Comparison of ENCODE assay signal across 15 cellular contexts in the genomic region with DNA sequence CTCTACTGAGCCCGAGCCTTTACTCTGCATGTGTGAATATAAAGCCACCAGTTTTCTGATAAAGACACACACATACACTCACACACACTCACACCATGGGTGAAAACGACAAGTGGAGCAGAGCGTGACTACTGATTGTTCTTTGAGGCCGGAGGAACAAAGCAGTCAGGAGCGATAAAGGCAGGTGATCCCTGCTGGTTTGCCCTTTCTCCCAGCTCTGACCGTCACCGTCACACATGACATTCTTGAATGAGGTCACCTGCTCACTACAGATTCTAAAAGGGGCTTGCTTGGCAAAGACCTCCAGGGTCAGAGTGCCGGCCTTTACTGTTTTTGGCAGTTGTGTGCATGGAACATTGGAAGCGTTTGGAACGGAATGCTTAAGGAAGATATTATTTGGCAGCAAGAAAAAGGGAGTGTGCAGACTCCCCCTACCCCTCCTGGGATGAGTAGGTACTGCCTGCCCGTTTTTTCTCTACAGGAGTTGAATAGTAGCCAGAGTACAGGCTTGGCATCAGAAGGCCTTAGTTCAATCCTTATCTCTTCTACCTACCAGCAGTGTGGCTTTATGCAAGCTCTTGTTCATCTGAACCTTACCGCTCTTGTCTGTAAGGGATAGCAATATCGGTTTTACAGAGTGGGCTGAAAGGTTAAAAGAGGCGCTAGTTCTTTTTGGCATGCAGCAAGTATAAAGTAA.
A peak's percentile ranks its signal among the peaks of the same experiment; 100 is the strongest.
DNase-seq lines count a peak whose midpoint lies in the region; ATAC-seq and TF ChIP-seq lines count a peak whose summit lies in the region.
"Had no signal": no experiment of that assay in that cellular context is flagged by ENCODE, and none has a peak within 500 bp of the region (broad histone marks: within the 10 kb centered on the region; RNA-seq: fewer than 3 reads in every experiment).

No MANE protein-coding gene starts in this region.

- no peaks in the 10 kb centered on the region for H3K23me2 ChIP-seq in H9 (ENCODE audit: insufficient read length, low read depth, low read length, poor library complexity, severe bottlenecking)

- peaks cover 16 to 40% (median 36%) of the 10 kb centered on the region in 3 experiments; a peak in 6 of 7 replicates for H3K36me3 Mint-ChIP-seq in H9 (ENCODE audit: insufficient read depth in 1 of 3, low read depth in 3 of 3)
- H3K36me3 Mint-ChIP-seq: natural killer cell had no signal

- H3K9me3 ChIP-seq in H9 (ENCODE audit: control insufficient read depth, low read depth, low read length), result no peaks in the 10 kb centered on the region
- no peaks in the 10 kb centered on the region for H3K9me3 ChIP-seq in SK-N-SH
- H3K9me3 ChIP-seq in heart left ventricle, result no peaks in the 10 kb centered on the region
- no peaks in the 10 kb centered on the region for H3K9me3 ChIP-seq in parathyroid adenoma (ENCODE audit: control insufficient read depth, low read length)
- H3K9me3 ChIP-seq in mesenchymal stem cell (ENCODE audit: control insufficient read depth, low read length), result no peaks in the 10 kb centered on the region
- H3K9me3 ChIP-seq in MM.1S (replicated peaks; ENCODE audit: insufficient read depth, low read length), result no peaks in the 10 kb centered on the region

- H3K79me1 ChIP-seq in H9 (ENCODE audit: insufficient read depth, low read depth, low read length, poor library complexity, severe bottlenecking) (peaks cover 8% of the 10 kb centered on the region), mesenchymal stem cell (replicated peaks; ENCODE audit: low read length, poor library complexity, severe bottlenecking) (peaks cover 17% of the 10 kb centered on the region)

- H3K4me3 ChIP-seq in SK-N-SH (ENCODE audit: low read depth in 2 of 2, low read length in 1 of 2) (0 out of 4 replicates have a peak overlapping the region, but pooled peaks of 1 of the 2 experiments have one; percentile 42), heart left ventricle (no peak overlapping the region), parathyroid adenoma (ENCODE audit: low read depth, low read length) (no peak overlapping the region), mesenchymal stem cell (ENCODE audit: insufficient read depth in 1 of 2, low read depth in 1 of 2, low read length in 2 of 2) (no peak overlapping the region), MM.1S (ENCODE audit: low read length) (no peak overlapping the region)

- H3K79me2 ChIP-seq in H9 (ENCODE audit: insufficient read depth, low read length) (peaks cover 38% of the 10 kb centered on the region; the same call in 1 of the 2 replicates), SK-N-SH (ENCODE audit: insufficient read depth) (no peaks in the 10 kb centered on the region), parathyroid adenoma (peaks cover 11% of the 10 kb centered on the region), MM.1S (ENCODE audit: low read length) (0 out of 2 replicates have a peak, but pooled peaks cover 3% of the 10 kb centered on the region)

- H3K9me2 ChIP-seq in SK-N-SH (no peaks in the 10 kb centered on the region), MM.1S (replicated peaks; ENCODE audit: insufficient read depth, low read length) (no peaks in the 10 kb centered on the region)

- H2BK12ac ChIP-seq in H9 (ENCODE audit: insufficient read length, low read depth, low read length) (no peak overlapping the region), mesenchymal stem cell (ENCODE audit: low read length in 2 of 2) (no peak overlapping the region)

- H4K20me1 ChIP-seq in H9 (ENCODE audit: control insufficient read depth, insufficient read depth, insufficient read length) (no peaks in the 10 kb centered on the region), SK-N-SH (ENCODE audit: insufficient read depth) (no peaks in the 10 kb centered on the region), MM.1S (ENCODE audit: insufficient read depth, low read length) (no peaks in the 10 kb centered on the region)

- H3K27me3 Mint-ChIP-seq in H9 (ENCODE audit: low read depth), result no peaks in the 10 kb centered on the region
- H3K27me3 Mint-ChIP-seq: activated CD4-positive, alpha-beta T cell treated with anti-CD3 and anti-CD28 coated beads, Interleukin-2, amount 10 ng/mL, durations not matched to agents 7 days and 5 days; central memory CD8-positive, alpha-beta T cell had no signal

- H3K4me2 ChIP-seq in H9 (ENCODE audit: insufficient read depth, insufficient read length, low read length), result no peak overlapping the region
- peak overlapping the region; percentile 49; the same call in 1 of the 2 replicates for H3K4me2 ChIP-seq in SK-N-SH
- H3K4me2 ChIP-seq in parathyroid adenoma (ENCODE audit: low read length), result no peak overlapping the region
- H3K4me2 ChIP-seq in mesenchymal stem cell (ENCODE audit: low read length, poor library complexity, severe bottlenecking), result no peak overlapping the region
- H3K4me2 ChIP-seq in MM.1S (ENCODE audit: low read depth, low read length), result no peak overlapping the region

- H2AFZ ChIP-seq in H9 (ENCODE audit: low read length) (no peak overlapping the region), SK-N-SH (ENCODE audit: low read depth) (0 out of 2 replicates have a peak overlapping the region, but pooled peaks have one; percentile 17), parathyroid adenoma (no peak overlapping the region), mesenchymal stem cell (ENCODE audit: low read depth, low read length) (no peak overlapping the region), MM.1S (ENCODE audit: low read length) (no peak overlapping the region)

- no peak overlapping the region for H3K18ac ChIP-seq in H9 (ENCODE audit: insufficient read length, low read depth, low read length)
- peak overlapping the region in 1 of 2 experiments; percentile 42 for H3K18ac ChIP-seq in mesenchymal stem cell (ENCODE audit: low read depth in 1 of 2, low read length in 2 of 2)

- no peak overlapping the region for H4K91ac ChIP-seq in H9 (ENCODE audit: insufficient read length, low read depth, low read length)
- H4K91ac ChIP-seq in mesenchymal stem cell (ENCODE audit: low read length), result no peak overlapping the region

- H3K14ac ChIP-seq in H9 (ENCODE audit: insufficient read depth, low read length), result no peak overlapping the region
- no peak overlapping the region for H3K14ac ChIP-seq in mesenchymal stem cell (ENCODE audit: low read length in 2 of 2)

- TF ChIP-seq CTCF in H9 (conservative IDR thresholded peaks at IDR 0.05) (no peak), SK-N-SH (IDR thresholded peaks at IDR 0.05) (no peak), heart left ventricle (IDR thresholded peaks at IDR 0.05) (peak in 1 of 12 donors; percentile 19), parathyroid adenoma (IDR thresholded peaks at IDR 0.05) (no peak), MM.1S (IDR thresholded peaks at IDR 0.05; ENCODE audit: low read length) (no peak)

- no peak for TF ChIP-seq RAD21 in SK-N-SH (IDR thresholded peaks at IDR 0.05; ENCODE audit: low read length)

- CTCF ChIA-PET in SK-N-SH (lab: Yijun Ruan, JAX), result interaction anchor here (1.0 kb wide), 1 partner anchor 260 kb away, joined by 3 read pairs; no protein-coding TSS in a partner anchor

- H2BK5ac ChIP-seq in H9 (ENCODE audit: insufficient read length, low read length) (no peak overlapping the region), mesenchymal stem cell (ENCODE audit: low read depth, low read length, poor library complexity, severe bottlenecking) (no peak overlapping the region)

- intact Hi-C loops in heart left ventricle (cut with DNase I), result loop anchor here in 2 of 10 donors (10.0 kb wide), 2 partner anchors 146 to 276 kb away; no protein-coding TSS in a partner anchor

- no peak for TF ChIP-seq POLR2A in heart left ventricle (IDR thresholded peaks at IDR 0.05)

- ATAC-seq in heart left ventricle (peak; percentile 76 to 82 (median 80)), GM19463 (IDR thresholded peaks at IDR 0.05; ENCODE audit: unreplicated experiment) (no peak)
- ATAC-seq: natural killer cell had no signal

- H3K4me3 Mint-ChIP-seq in H9, result no peak overlapping the region
- H3K4me3 Mint-ChIP-seq: activated CD4-positive, alpha-beta T cell treated with anti-CD3 and anti-CD28 coated beads, Interleukin-2, amount 10 ng/mL, durations not matched to agents 7 days and 5 days; central memory CD8-positive, alpha-beta T cell; natural killer cell; T-helper 1 cell treated with Interleukin-12 subunit alpha and Interleukin-12 subunit beta and Interleukin-4 antibody, amounts not matched to agents 30 μg/mL and 1 μg/mL, for 36 hours had no signal

- no peak overlapping the region for H2BK20ac ChIP-seq in H9 (ENCODE audit: low read depth, low read length, poor library complexity, severe bottlenecking)

- peaks cover 59 to 64% of the 10 kb centered on the region in 2 experiments for H3K4me1 Mint-ChIP-seq in H9
- H3K4me1 Mint-ChIP-seq: activated CD4-positive, alpha-beta T cell treated with anti-CD3 and anti-CD28 coated beads, Interleukin-2, amount 10 ng/mL, durations not matched to agents 7 days and 5 days; central memory CD8-positive, alpha-beta T cell; natural killer cell had no signal

- H3F3A ChIP-seq in SK-N-SH (replicated peaks; ENCODE audit: insufficient read depth) (peaks cover 24% of the 10 kb centered on the region), MM.1S (ENCODE audit: insufficient read depth, low read length) (peaks cover 17% of the 10 kb centered on the region)

- no peak overlapping the region for H3K23ac ChIP-seq in H9 (ENCODE audit: insufficient read length, low read depth, low read length)
- H3K23ac ChIP-seq in mesenchymal stem cell (ENCODE audit: low read length in 2 of 2), result no peak overlapping the region

- POLR2A ChIA-PET in SK-N-SH (lab: Yijun Ruan, JAX), result no interaction called here

- H3K56ac ChIP-seq in H9 (ENCODE audit: insufficient read length, low read depth, low read length), result no peak overlapping the region

- WGBS in H9 (ENCODE audit: extremely low coverage, insufficient read length, low lambda C conversion rate), result no CpG with 5 or more reads among the region's 14 CpGs
- 89% methylated on average over 14 of the region's 14 CpGs for WGBS in SK-N-SH (ENCODE audit: low lambda C conversion rate)
- 43 to 63% (median 54%) methylated on average over 14 of the region's 14 CpGs for WGBS in heart left ventricle, 4 donors
- WGBS in mesenchymal stem cell, result 95% methylated on average over 12 of the region's 14 CpGs

- DNase-seq in H9 (no peak), SK-N-SH (no peak), heart left ventricle (peak in 4 of 5 donors; percentile 43 to 73 (median 46)), mesenchymal stem cell (no peak), MM.1S (no peak)
- DNase-seq in effector CD8-positive, alpha-beta T cell (lab: John Stamatoyannopoulos, UW), result no peak
- DNase-seq: activated CD4-positive, alpha-beta T cell treated with anti-CD3 and anti-CD28 coated beads, Interleukin-2, amount 10 ng/mL, durations not matched to agents 7 days and 5 days; natural killer cell; NCI-H1694 treated with DMSO at 0.1 percent for 48 hours; PC-3 had no signal

- H3K27me3 ChIP-seq in H9 (ENCODE audit: insufficient read depth, low read length) (no peaks in the 10 kb centered on the region), SK-N-SH (ENCODE audit: insufficient read depth) (no peaks in the 10 kb centered on the region), heart left ventricle (no peaks in the 10 kb centered on the region), parathyroid adenoma (ENCODE audit: control insufficient read depth, insufficient read depth, low read length) (no peaks in the 10 kb centered on the region), mesenchymal stem cell (ENCODE audit: control insufficient read depth in 1 of 2, insufficient read depth in 1 of 2, low read length in 2 of 2) (no peaks in the 10 kb centered on the region), MM.1S (replicated peaks; ENCODE audit: insufficient read depth, low read length) (no peaks in the 10 kb centered on the region)

- H3T11ph ChIP-seq in H9 (ENCODE audit: low read length), result no peak overlapping the region

- peak overlapping the region in 2 of 3 experiments; percentile 18 to 56; a peak in 4 of 7 replicates for H3K27ac Mint-ChIP-seq in H9
- H3K27ac Mint-ChIP-seq: activated CD4-positive, alpha-beta T cell treated with anti-CD3 and anti-CD28 coated beads, Interleukin-2, amount 10 ng/mL, durations not matched to agents 7 days and 5 days; activated T-helper 2 cell treated with anti-CD3 and anti-CD28 coated beads, Interferon-gamma antibody, Interleukin-2, Interleukin-4, amounts not matched to agents 10 μg/mL and 5 μg/mL and 100 μg/mL, durations not matched to agents 14 hours and 24 hours and 36 hours; natural killer cell; T-helper 1 cell treated with Interleukin-12 subunit alpha and Interleukin-12 subunit beta and Interleukin-4 antibody, amounts not matched to agents 30 μg/mL and 1 μg/mL, for 36 hours had no signal

- H2BK120ac ChIP-seq in H9 (ENCODE audit: low read depth, low read length, poor library complexity, severe bottlenecking), result no peak overlapping the region
- no peak overlapping the region for H2BK120ac ChIP-seq in mesenchymal stem cell (ENCODE audit: low read depth, low read length)

- no peak for TF ChIP-seq EP300 in SK-N-SH (IDR thresholded peaks at IDR 0.05; ENCODE audit: borderline replicate concordance in 1 of 2, low read depth in 1 of 2, low read length in 1 of 2)

- H3K9ac ChIP-seq in H9 (ENCODE audit: extremely low read depth, insufficient read length, low read length) (no peak overlapping the region), SK-N-SH (peak overlapping the region; percentile 64), parathyroid adenoma (no peak overlapping the region), mesenchymal stem cell (ENCODE audit: low read length) (no peak overlapping the region), MM.1S (ENCODE audit: low read length) (no peak overlapping the region)

- H2BK15ac ChIP-seq in H9 (ENCODE audit: low read depth, low read length), result no peak overlapping the region
- H2BK15ac ChIP-seq in mesenchymal stem cell (ENCODE audit: low read depth, poor library complexity, severe bottlenecking), result no peak overlapping the region

- no peak overlapping the region for H4K8ac ChIP-seq in H9 (replicated peaks; ENCODE audit: insufficient read length, low read depth, low read length)
- no peak overlapping the region for H4K8ac ChIP-seq in mesenchymal stem cell (ENCODE audit: low read length)

- H2AK5ac ChIP-seq in H9 (ENCODE audit: insufficient read length, low read length) (no peak overlapping the region), mesenchymal stem cell (ENCODE audit: low read length, severe bottlenecking) (no peak overlapping the region)

- no peak overlapping the region for H4K5ac ChIP-seq in H9 (ENCODE audit: insufficient read length, low read depth, low read length)

- H3K9me3 Mint-ChIP-seq in H9, result no peaks in the 10 kb centered on the region
- H3K9me3 Mint-ChIP-seq: activated CD4-positive, alpha-beta T cell treated with anti-CD3 and anti-CD28 coated beads, Interleukin-2, amount 10 ng/mL, durations not matched to agents 7 days and 5 days; activated T-helper 2 cell treated with anti-CD3 and anti-CD28 coated beads, Interferon-gamma antibody, Interleukin-2, Interleukin-4, amounts not matched to agents 10 μg/mL and 5 μg/mL and 100 μg/mL, durations not matched to agents 14 hours and 24 hours and 36 hours; central memory CD8-positive, alpha-beta T cell; natural killer cell; T-helper 1 cell treated with Interleukin-12 subunit alpha and Interleukin-12 subunit beta and Interleukin-4 antibody, amounts not matched to agents 30 μg/mL and 1 μg/mL, for 36 hours had no signal

- H3K4ac ChIP-seq in H9 (ENCODE audit: low read depth, low read length) (no peak overlapping the region; the same call in 1 of the 2 replicates), mesenchymal stem cell (ENCODE audit: low read depth in 1 of 2, low read length in 2 of 2) (no peak overlapping the region)

- no peak overlapping the region for H3K27ac ChIP-seq in H9 (ENCODE audit: insufficient read length, low read depth, low read length)
- H3K27ac ChIP-seq in SK-N-SH (ENCODE audit: low read depth in 2 of 2, low read length in 1 of 2), result peak overlapping the region; percentile 65 to 89
- H3K27ac ChIP-seq in heart left ventricle, result peak overlapping the region; percentile 56 to 91 (median 81)
- peak overlapping the region; percentile 67 for H3K27ac ChIP-seq in parathyroid adenoma
- no peak overlapping the region for H3K27ac ChIP-seq in mesenchymal stem cell (ENCODE audit: low read length, poor library complexity, severe bottlenecking)
- H3K27ac ChIP-seq in MM.1S (ENCODE audit: low read length), result no peak overlapping the region

- peaks cover 17% of the 10 kb centered on the region; the same call in 1 of the 2 replicates for H3K4me1 ChIP-seq in H9 (ENCODE audit: insufficient read depth, low read length)
- H3K4me1 ChIP-seq in SK-N-SH (ENCODE audit: control insufficient read depth in 1 of 2, insufficient read depth in 2 of 2, low read depth in 1 of 2, low read length in 1 of 2), result peaks cover 16 to 28% of the 10 kb centered on the region in 2 experiments
- peaks cover 0 to 94% (median 65%) of the 10 kb centered on the region in 12 donors for H3K4me1 ChIP-seq in heart left ventricle
- H3K4me1 ChIP-seq in parathyroid adenoma, result peaks cover 14% of the 10 kb centered on the region
- peaks cover 16% of the 10 kb centered on the region for H3K4me1 ChIP-seq in mesenchymal stem cell (ENCODE audit: control insufficient read depth, insufficient read depth, low read depth, low read length)
- H3K4me1 ChIP-seq in MM.1S (ENCODE audit: low read length), result peaks cover 23% of the 10 kb centered on the region

- H3K36me3 ChIP-seq in SK-N-SH (replicated peaks in 1 of 2; ENCODE audit: control insufficient read depth in 1 of 2, insufficient read depth in 2 of 2, low read length in 1 of 2), result peaks cover 0 to 2% of the 10 kb centered on the region in 2 experiments
- peaks cover 0 to 6% (median 0%) of the 10 kb centered on the region in 9 donors for H3K36me3 ChIP-seq in heart left ventricle
- no peaks in the 10 kb centered on the region for H3K36me3 ChIP-seq in parathyroid adenoma (ENCODE audit: control insufficient read depth, insufficient read depth, low read length)
- H3K36me3 ChIP-seq in mesenchymal stem cell (ENCODE audit: control insufficient read depth in 1 of 2, insufficient read depth in 2 of 2, low read depth in 1 of 2, low read length in 2 of 2), result peaks cover 0 to 17% of the 10 kb centered on the region in 2 experiments
- H3K36me3 ChIP-seq in MM.1S (replicated peaks; ENCODE audit: insufficient read depth, low read length), result no peaks in the 10 kb centered on the region

Comparison
In these comparisons a context has a peak if more than half of its experiments do, and no peak if none do; other contexts are left out.
1. DNase-seq: peak in heart left ventricle (4 of 5); none in H9 (single experiment), SK-N-SH (single experiment), mesenchymal stem cell (single experiment), MM.1S (single experiment) and effector CD8-positive, alpha-beta T cell (single experiment).
2. H3K27ac ChIP-seq: peak in SK-N-SH (2 of 2), heart left ventricle (12 of 12) and parathyroid adenoma (single experiment); none in H9 (single experiment), mesenchymal stem cell (single experiment) and MM.1S (single experiment).